Comparison of ENCODE assay signal across 1 cellular context in the genomic region with DNA sequence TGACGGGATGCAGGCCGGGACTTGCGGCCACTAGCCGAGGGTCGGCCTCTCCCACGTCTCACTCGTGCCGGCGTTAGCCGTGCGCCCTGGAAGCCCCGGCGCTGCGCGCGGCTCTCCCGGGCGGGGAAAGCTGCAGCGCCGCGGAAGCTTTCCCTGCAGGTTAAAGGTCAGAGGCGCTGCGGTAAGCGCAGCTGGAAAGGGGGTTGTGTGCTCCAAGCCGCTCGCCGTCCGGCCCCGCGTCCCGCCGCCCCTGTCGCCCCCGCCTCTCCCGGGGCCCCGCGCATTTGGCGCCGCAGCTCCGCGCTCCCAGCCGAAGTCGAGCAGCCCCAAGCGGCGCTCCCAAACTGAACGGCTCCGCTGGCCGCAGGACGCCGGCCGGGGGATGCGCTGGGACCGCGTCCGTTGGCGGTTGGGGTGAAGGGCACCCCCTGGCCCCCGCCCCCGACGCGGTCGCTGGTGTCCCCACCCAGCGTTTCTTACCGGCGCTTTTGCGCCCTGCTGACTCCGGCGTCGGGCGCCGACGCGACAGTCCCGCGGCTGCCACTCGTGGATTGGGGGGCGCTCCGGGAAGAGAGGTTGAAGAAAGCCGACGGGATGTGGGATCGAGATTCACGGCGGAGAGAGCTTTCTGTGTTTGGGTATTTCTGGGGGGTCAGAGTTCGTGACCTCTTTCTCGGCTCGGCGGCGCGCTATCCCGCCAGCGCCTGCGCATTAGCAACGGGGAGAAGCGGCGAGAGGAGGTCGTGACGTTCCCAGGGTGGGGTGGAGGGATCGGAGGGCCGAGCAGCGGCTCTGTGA.
A peak's percentile ranks its signal among the peaks of the same experiment; 100 is the strongest.
TF ChIP-seq lines count a peak whose summit lies in the region.

A gene (minus strand): TSS at position 719 of the 798 bp plus-strand sequence. CDS start 6,234 bp downstream, outside the sequence.

TF ChIP-seq in GM12878, 131 proteins besides CTCF, POLR2A, EP300 and RAD21 (continued from another document and continues in another):
- TF ChIP-seq, protein P1, sequence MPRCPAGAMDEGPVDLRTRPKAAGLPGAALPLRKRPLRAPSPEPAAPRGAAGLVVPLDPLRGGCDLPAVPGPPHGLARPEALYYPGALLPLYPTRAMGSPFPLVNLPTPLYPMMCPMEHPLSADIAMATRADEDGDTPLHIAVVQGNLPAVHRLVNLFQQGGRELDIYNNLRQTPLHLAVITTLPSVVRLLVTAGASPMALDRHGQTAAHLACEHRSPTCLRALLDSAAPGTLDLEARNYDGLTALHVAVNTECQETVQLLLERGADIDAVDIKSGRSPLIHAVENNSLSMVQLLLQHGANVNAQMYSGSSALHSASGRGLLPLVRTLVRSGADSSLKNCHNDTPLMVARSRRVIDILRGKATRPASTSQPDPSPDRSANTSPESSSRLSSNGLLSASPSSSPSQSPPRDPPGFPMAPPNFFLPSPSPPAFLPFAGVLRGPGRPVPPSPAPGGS (IDR thresholded peaks at IDR 0.05; ENCODE audit: borderline replicate concordance, insufficient read depth, low read depth, low read length, poor library complexity, severe bottlenecking), result no peak
- TF ChIP-seq MEF2A (IDR thresholded peaks at IDR 0.05; ENCODE audit: insufficient read depth, low read depth, low read length) (no peak), NFXL1 (IDR thresholded peaks at IDR 0.05; ENCODE audit: borderline replicate concordance) (no peak), GABPA (IDR thresholded peaks at IDR 0.05; ENCODE audit: low read depth) (0 out of 2 replicates have a peak, but pooled peaks have one; percentile 40), ZNF384 (IDR thresholded peaks at IDR 0.05; ENCODE audit: borderline replicate concordance, low read depth, low read length) (no peak), RBBP5 (conservative IDR thresholded peaks at IDR 0.05) (peak; percentile 66; the same call in 1 of the 2 replicates), ZZZ3 (IDR thresholded peaks at IDR 0.05; ENCODE audit: control insufficient read depth, insufficient read length, low read depth) (no peak), NR2C1 (IDR thresholded peaks at IDR 0.05) (peak; percentile 98), RUNX3 (IDR thresholded peaks at IDR 0.05; ENCODE audit: low read length) (peak; percentile 61), SIX5 (IDR thresholded peaks at IDR 0.05; ENCODE audit: low read depth, low read length, severe bottlenecking) (no peak), CHD4 (IDR thresholded peaks at IDR 0.05) (no peak), SREBF2 (IDR thresholded peaks at IDR 0.05; ENCODE audit: low read length) (no peak), ZNF217 (IDR thresholded peaks at IDR 0.05) (no peak), ZNF24 (IDR thresholded peaks at IDR 0.05) (no peak), SRF (IDR thresholded peaks at IDR 0.05; ENCODE audit: low read depth in 2 of 2, low read length in 2 of 2) (no peak), YY1 (IDR thresholded peaks at IDR 0.05; ENCODE audit: low read depth, low read length) (0 out of 2 replicates have a peak, but pooled peaks have one; percentile 55), NR2F1 (conservative IDR thresholded peaks at IDR 0.05) (peak; percentile 100), HDGF (IDR thresholded peaks at IDR 0.05) (0 out of 2 replicates have a peak, but pooled peaks have one; percentile 81), ETV6 (conservative IDR thresholded peaks at IDR 0.05 in 1 of 2, IDR thresholded peaks at IDR 0.05 in 1 of 2; ENCODE audit: borderline replicate concordance in 1 of 2, low read depth in 1 of 2) (no peak), STAT3 (IDR thresholded peaks at IDR 0.05; ENCODE audit: low read depth, low read length) (no peak), NFIC (IDR thresholded peaks at IDR 0.05; ENCODE audit: low read depth, low read length) (0 out of 2 replicates have a peak, but pooled peaks have one; percentile 8), CREB1 (IDR thresholded peaks at IDR 0.05; ENCODE audit: low read depth) (peak; percentile 90), MTA2 (IDR thresholded peaks at IDR 0.05; ENCODE audit: low read depth) (peak; percentile 86), TCF12 (IDR thresholded peaks at IDR 0.05; ENCODE audit: low read depth, low read length) (0 out of 2 replicates have a peak, but pooled peaks have one; percentile 17), ZNF274 (IDR thresholded peaks at IDR 0.05; ENCODE audit: insufficient read depth, insufficient read length) (no peak), MYB (IDR thresholded peaks at IDR 0.05; ENCODE audit: borderline replicate concordance, low read depth, low read length) (no peak), EGR1 (IDR thresholded peaks at IDR 0.05; ENCODE audit: borderline replicate concordance in 1 of 2, low read depth in 2 of 2, low read length in 2 of 2) (peak in 1 of 2 experiments; percentile 15; a peak in 1 of 3 replicates), NR2C2 (IDR thresholded peaks at IDR 0.05; ENCODE audit: borderline replicate concordance, control insufficient read depth, insufficient read length, low read depth) (peak; percentile 65), EED (IDR thresholded peaks at IDR 0.05; ENCODE audit: low read depth) (no peak), KLF5 (IDR thresholded peaks at IDR 0.05; ENCODE audit: partially characterized antibody) (no peak), GATAD2B (conservative IDR thresholded peaks at IDR 0.05; ENCODE audit: low read depth) (0 out of 2 replicates have a peak, but pooled peaks have one; percentile 49), CBX3 (IDR thresholded peaks at IDR 0.05; ENCODE audit: borderline replicate concordance, low read depth) (no peak), JUND (IDR thresholded peaks at IDR 0.05; ENCODE audit: low read depth, low read length) (0 out of 2 replicates have a peak, but pooled peaks have one; percentile 14), BACH1 (IDR thresholded peaks at IDR 0.05; ENCODE audit: borderline replicate concordance) (no peak), ASH2L (IDR thresholded peaks at IDR 0.05; ENCODE audit: borderline replicate concordance, low read depth) (peak; percentile 89; the same call in 1 of the 2 replicates), NRF1 (conservative IDR thresholded peaks at IDR 0.05; ENCODE audit: low read depth, low read length) (peak; percentile 62), RELA (IDR thresholded peaks at IDR 0.05; ENCODE audit: borderline replicate concordance, partially characterized antibody) (no peak), ATF7 (IDR thresholded peaks at IDR 0.05; ENCODE audit: low read depth) (peak; percentile 50), SREBF1 (IDR thresholded peaks at IDR 0.05; ENCODE audit: low read length) (peak; percentile 56), MYC (IDR thresholded peaks at IDR 0.05; ENCODE audit: insufficient read depth, insufficient read length, insufficient replicate concordance, low read length, severe bottlenecking) (no peak), IKZF1 (conservative IDR thresholded peaks at IDR 0.05) (peak; percentile 75), MTA3 (IDR thresholded peaks at IDR 0.05; ENCODE audit: borderline replicate concordance, low read length) (no peak), SMAD5 (IDR thresholded peaks at IDR 0.05; ENCODE audit: low read depth) (no peak), CREM (IDR thresholded peaks at IDR 0.05; ENCODE audit: low read depth) (peak; percentile 92), SMARCA5 (IDR thresholded peaks at IDR 0.05) (no peak; the same call in 1 of the 2 replicates)
- TF ChIP-seq, protein P2, sequence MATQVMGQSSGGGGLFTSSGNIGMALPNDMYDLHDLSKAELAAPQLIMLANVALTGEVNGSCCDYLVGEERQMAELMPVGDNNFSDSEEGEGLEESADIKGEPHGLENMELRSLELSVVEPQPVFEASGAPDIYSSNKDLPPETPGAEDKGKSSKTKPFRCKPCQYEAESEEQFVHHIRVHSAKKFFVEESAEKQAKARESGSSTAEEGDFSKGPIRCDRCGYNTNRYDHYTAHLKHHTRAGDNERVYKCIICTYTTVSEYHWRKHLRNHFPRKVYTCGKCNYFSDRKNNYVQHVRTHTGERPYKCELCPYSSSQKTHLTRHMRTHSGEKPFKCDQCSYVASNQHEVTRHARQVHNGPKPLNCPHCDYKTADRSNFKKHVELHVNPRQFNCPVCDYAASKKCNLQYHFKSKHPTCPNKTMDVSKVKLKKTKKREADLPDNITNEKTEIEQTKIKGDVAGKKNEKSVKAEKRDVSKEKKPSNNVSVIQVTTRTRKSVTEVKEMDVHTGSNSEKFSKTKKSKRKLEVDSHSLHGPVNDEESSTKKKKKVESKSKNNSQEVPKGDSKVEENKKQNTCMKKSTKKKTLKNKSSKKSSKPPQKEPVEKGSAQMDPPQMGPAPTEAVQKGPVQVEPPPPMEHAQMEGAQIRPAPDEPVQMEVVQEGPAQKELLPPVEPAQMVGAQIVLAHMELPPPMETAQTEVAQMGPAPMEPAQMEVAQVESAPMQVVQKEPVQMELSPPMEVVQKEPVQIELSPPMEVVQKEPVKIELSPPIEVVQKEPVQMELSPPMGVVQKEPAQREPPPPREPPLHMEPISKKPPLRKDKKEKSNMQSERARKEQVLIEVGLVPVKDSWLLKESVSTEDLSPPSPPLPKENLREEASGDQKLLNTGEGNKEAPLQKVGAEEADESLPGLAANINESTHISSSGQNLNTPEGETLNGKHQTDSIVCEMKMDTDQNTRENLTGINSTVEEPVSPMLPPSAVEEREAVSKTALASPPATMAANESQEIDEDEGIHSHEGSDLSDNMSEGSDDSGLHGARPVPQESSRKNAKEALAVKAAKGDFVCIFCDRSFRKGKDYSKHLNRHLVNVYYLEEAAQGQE (IDR thresholded peaks at IDR 0.05; ENCODE audit: low read depth, low read length), result no peak
- TF ChIP-seq, protein P3, sequence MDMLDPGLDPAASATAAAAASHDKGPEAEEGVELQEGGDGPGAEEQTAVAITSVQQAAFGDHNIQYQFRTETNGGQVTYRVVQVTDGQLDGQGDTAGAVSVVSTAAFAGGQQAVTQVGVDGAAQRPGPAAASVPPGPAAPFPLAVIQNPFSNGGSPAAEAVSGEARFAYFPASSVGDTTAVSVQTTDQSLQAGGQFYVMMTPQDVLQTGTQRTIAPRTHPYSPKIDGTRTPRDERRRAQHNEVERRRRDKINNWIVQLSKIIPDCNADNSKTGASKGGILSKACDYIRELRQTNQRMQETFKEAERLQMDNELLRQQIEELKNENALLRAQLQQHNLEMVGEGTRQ (IDR thresholded peaks at IDR 0.05; ENCODE audit: borderline replicate concordance, low read depth, low read length), result no peak
- TF ChIP-seq, protein P4, sequence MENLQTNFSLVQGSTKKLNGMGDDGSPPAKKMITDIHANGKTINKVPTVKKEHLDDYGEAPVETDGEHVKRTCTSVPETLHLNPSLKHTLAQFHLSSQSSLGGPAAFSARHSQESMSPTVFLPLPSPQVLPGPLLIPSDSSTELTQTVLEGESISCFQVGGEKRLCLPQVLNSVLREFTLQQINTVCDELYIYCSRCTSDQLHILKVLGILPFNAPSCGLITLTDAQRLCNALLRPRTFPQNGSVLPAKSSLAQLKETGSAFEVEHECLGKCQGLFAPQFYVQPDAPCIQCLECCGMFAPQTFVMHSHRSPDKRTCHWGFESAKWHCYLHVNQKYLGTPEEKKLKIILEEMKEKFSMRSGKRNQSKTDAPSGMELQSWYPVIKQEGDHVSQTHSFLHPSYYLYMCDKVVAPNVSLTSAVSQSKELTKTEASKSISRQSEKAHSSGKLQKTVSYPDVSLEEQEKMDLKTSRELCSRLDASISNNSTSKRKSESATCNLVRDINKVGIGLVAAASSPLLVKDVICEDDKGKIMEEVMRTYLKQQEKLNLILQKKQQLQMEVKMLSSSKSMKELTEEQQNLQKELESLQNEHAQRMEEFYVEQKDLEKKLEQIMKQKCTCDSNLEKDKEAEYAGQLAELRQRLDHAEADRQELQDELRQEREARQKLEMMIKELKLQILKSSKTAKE (IDR thresholded peaks at IDR 0.05; ENCODE audit: low read depth, poor library complexity, severe bottlenecking), result no peak
- TF ChIP-seq, protein P5, sequence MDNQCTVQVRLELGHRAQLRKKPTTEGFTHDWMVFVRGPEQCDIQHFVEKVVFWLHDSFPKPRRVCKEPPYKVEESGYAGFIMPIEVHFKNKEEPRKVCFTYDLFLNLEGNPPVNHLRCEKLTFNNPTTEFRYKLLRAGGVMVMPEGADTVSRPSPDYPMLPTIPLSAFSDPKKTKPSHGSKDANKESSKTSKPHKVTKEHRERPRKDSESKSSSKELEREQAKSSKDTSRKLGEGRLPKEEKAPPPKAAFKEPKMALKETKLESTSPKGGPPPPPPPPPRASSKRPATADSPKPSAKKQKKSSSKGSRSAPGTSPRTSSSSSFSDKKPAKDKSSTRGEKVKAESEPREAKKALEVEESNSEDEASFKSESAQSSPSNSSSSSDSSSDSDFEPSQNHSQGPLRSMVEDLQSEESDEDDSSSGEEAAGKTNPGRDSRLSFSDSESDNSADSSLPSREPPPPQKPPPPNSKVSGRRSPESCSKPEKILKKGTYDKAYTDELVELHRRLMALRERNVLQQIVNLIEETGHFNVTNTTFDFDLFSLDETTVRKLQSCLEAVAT (IDR thresholded peaks at IDR 0.05), result peak; percentile 38
- TF ChIP-seq, protein P6, sequence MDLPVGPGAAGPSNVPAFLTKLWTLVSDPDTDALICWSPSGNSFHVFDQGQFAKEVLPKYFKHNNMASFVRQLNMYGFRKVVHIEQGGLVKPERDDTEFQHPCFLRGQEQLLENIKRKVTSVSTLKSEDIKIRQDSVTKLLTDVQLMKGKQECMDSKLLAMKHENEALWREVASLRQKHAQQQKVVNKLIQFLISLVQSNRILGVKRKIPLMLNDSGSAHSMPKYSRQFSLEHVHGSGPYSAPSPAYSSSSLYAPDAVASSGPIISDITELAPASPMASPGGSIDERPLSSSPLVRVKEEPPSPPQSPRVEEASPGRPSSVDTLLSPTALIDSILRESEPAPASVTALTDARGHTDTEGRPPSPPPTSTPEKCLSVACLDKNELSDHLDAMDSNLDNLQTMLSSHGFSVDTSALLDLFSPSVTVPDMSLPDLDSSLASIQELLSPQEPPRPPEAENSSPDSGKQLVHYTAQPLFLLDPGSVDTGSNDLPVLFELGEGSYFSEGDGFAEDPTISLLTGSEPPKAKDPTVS (IDR thresholded peaks at IDR 0.05; ENCODE audit: low read depth, low read length), result no peak
- TF ChIP-seq, protein P7, sequence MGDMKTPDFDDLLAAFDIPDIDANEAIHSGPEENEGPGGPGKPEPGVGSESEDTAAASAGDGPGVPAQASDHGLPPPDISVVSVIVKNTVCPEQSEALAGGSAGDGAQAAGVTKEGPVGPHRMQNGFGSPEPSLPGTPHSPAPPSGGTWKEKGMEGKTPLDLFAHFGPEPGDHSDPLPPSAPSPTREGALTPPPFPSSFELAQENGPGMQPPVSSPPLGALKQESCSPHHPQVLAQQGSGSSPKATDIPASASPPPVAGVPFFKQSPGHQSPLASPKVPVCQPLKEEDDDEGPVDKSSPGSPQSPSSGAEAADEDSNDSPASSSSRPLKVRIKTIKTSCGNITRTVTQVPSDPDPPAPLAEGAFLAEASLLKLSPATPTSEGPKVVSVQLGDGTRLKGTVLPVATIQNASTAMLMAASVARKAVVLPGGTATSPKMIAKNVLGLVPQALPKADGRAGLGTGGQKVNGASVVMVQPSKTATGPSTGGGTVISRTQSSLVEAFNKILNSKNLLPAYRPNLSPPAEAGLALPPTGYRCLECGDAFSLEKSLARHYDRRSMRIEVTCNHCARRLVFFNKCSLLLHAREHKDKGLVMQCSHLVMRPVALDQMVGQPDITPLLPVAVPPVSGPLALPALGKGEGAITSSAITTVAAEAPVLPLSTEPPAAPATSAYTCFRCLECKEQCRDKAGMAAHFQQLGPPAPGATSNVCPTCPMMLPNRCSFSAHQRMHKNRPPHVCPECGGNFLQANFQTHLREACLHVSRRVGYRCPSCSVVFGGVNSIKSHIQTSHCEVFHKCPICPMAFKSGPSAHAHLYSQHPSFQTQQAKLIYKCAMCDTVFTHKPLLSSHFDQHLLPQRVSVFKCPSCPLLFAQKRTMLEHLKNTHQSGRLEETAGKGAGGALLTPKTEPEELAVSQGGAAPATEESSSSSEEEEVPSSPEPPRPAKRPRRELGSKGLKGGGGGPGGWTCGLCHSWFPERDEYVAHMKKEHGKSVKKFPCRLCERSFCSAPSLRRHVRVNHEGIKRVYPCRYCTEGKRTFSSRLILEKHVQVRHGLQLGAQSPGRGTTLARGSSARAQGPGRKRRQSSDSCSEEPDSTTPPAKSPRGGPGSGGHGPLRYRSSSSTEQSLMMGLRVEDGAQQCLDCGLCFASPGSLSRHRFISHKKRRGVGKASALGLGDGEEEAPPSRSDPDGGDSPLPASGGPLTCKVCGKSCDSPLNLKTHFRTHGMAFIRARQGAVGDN (IDR thresholded peaks at IDR 0.05), result peak; percentile 68; the same call in 1 of the 2 replicates
